In the genomic region with DNA sequence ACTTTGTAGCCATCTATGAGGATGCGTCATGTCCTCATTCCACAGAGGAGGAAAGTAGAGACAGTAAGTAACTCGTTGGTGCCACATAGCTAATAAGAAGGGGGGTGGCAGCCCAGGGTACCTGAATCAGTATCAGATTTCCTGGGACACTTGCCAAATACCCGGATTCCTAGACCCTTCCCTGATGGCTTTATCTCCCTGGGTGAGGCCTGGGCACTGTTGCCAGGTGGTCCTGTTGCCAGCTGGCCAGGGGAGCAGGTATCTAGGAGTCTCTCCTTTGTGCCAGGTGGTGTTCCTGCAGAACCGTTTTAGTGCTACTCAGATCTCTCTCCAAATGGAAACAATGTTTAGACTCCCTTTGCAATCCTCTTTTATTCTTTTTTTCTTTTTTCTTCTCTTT, we compare ENCODE assay signal across 11 cellular contexts.
"Had no signal": no experiment of that assay in that cellular context is flagged by ENCODE, and none has a peak within 500 bp of the region (broad histone marks: within the 10 kb centered on the region; RNA-seq: fewer than 3 reads in every experiment).

No MANE protein-coding gene starts in this region.

- H3K4me3 Mint-ChIP-seq: activated CD4-positive, alpha-beta memory T cell treated with anti-CD3 and anti-CD28 coated beads for 36 hours; activated naive CD8-positive, alpha-beta T cell; activated T-cell treated with anti-CD3 and anti-CD28 coated beads, Interleukin-2, amount 50 U/mL, for 4 hours; endodermal cell; nephron progenitor cell; stimulated activated naive CD8-positive, alpha-beta T cell treated with anti-CD3 and anti-CD28 coated beads, Interleukin-15, Interleukin-2, amounts not matched to agents 100 ng/mL and 50 ng/mL, for 24 hours had no signal

- H3K27ac ChIP-seq: testis had no signal

- H3K9me3 Mint-ChIP-seq: activated CD4-positive, alpha-beta memory T cell treated with anti-CD3 and anti-CD28 coated beads for 36 hours; activated T-cell treated with anti-CD3 and anti-CD28 coated beads, Interleukin-2, amount 50 U/mL, for 4 hours; endodermal cell; nephron progenitor cell; stimulated activated naive CD8-positive, alpha-beta T cell treated with anti-CD3 and anti-CD28 coated beads, Interleukin-15, Interleukin-2, amounts not matched to agents 100 ng/mL and 50 ng/mL, for 24 hours had no signal

- H3K27me3 ChIP-seq: testis had no signal

- DNase-seq: activated CD4-positive, alpha-beta memory T cell treated with anti-CD3 and anti-CD28 coated beads for 36 hours; activated gamma-delta T cell; activated T-cell treated with anti-CD3 and anti-CD28 coated beads, Interleukin-2, amount 50 U/mL, for 4 hours; endodermal cell; hypothalamus; kidney glomerular epithelial cell; nephron progenitor cell; stimulated activated CD4-positive, alpha-beta T cell treated with anti-CD3 and anti-CD28 coated beads, Interleukin-12 subunit alpha, Interleukin-12 subunit beta, amount 100 ng/mL, for 4 hours; testis had no signal

- H3K9me3 ChIP-seq: testis had no signal

- H3K27ac Mint-ChIP-seq: activated CD4-positive, alpha-beta memory T cell treated with anti-CD3 and anti-CD28 coated beads for 36 hours; activated naive CD8-positive, alpha-beta T cell; endodermal cell; nephron progenitor cell; stimulated activated naive CD8-positive, alpha-beta T cell treated with anti-CD3 and anti-CD28 coated beads, Interleukin-15, Interleukin-2, amounts not matched to agents 100 ng/mL and 50 ng/mL, for 24 hours had no signal

- H3K4me3 ChIP-seq: testis had no signal

- H3K27me3 Mint-ChIP-seq: activated CD4-positive, alpha-beta memory T cell treated with anti-CD3 and anti-CD28 coated beads for 36 hours; activated naive CD8-positive, alpha-beta T cell; stimulated activated naive CD8-positive, alpha-beta T cell treated with anti-CD3 and anti-CD28 coated beads, Interleukin-15, Interleukin-2, amounts not matched to agents 100 ng/mL and 50 ng/mL, for 24 hours had no signal
